ENCODE assay signal across 10 cellular contexts in genomic region chr5:73280821-73281746, GRCh38.
A peak's percentile ranks its signal among the peaks of the same experiment; 100 is the strongest.
DNase-seq lines count a peak whose midpoint lies in the region; ATAC-seq, FAIRE-seq and TF ChIP-seq lines count a peak whose summit lies in the region.
"Had no signal": no experiment of that assay in that cellular context is flagged by ENCODE, and none has a peak within 500 bp of the region (broad histone marks: within the 10 kb centered on the region; RNA-seq: fewer than 3 reads in every experiment).

No MANE protein-coding gene starts in this region.

- no peaks in the 10 kb centered on the region for H3K9me3 Mint-ChIP-seq in immature natural killer cell

- H3K4me3 ChIP-seq in endocrine pancreas (ENCODE audit: control insufficient read depth, insufficient read depth, low read length) (peak overlapping the region; percentile 22), small intestine (ENCODE audit: low read depth in 1 of 2, low read length in 2 of 2) (no peak overlapping the region)

- FAIRE-seq in small intestine (lab: Jason Lieb, UNC): no peak

- no peaks in the 10 kb centered on the region for H3K36me3 Mint-ChIP-seq in immature natural killer cell

- H3K9ac ChIP-seq in endocrine pancreas (ENCODE audit: control insufficient read depth, insufficient read depth, low read length): no peak overlapping the region

- no peak overlapping the region for H3K27ac Mint-ChIP-seq in immature natural killer cell

- 29 to 43% (median 31%) methylated on average over 20 of the region's 20 CpGs for WGBS in small intestine, 3 donors

- H3K9me3 ChIP-seq in endocrine pancreas (ENCODE audit: control insufficient read depth, low read length) (no peaks in the 10 kb centered on the region), small intestine (ENCODE audit: control insufficient read depth, low read depth) (no peaks in the 10 kb centered on the region)

- peaks cover 10 to 12% (median 11%) of the 10 kb centered on the region in 3 donors for H3K27me3 Mint-ChIP-seq in immature natural killer cell (ENCODE audit: low read depth in 3 of 3)

- ATAC-seq in HG03571 (IDR thresholded peaks at IDR 0.05; ENCODE audit: unreplicated experiment) (no peak), HG02970 (IDR thresholded peaks at IDR 0.05; ENCODE audit: low FRiP score, unreplicated experiment) (no peak)

- no peaks in the 10 kb centered on the region for H3K4me1 Mint-ChIP-seq in immature natural killer cell

- H3K4me1 ChIP-seq in endocrine pancreas (ENCODE audit: control insufficient read depth, insufficient read depth, low read length) (no peaks in the 10 kb centered on the region), small intestine (ENCODE audit: control insufficient read depth in 2 of 2, insufficient read depth in 1 of 2, low read depth in 1 of 2, low read length in 1 of 2) (no peaks in the 10 kb centered on the region)

- H3K36me3 ChIP-seq in endocrine pancreas (ENCODE audit: control insufficient read depth, insufficient read depth, low read length): no peaks in the 10 kb centered on the region
- H3K36me3 ChIP-seq in small intestine (ENCODE audit: control insufficient read depth in 2 of 2, insufficient read depth in 2 of 2, low read length in 2 of 2): no peaks in the 10 kb centered on the region

- CTCF ChIA-PET in HEK293T (lab: Yijun Ruan, JAX): interaction anchor here (2.2 kb wide), 1 partner anchor 65 kb away, joined by 5 read pairs; no protein-coding TSS in a partner anchor

- no peak overlapping the region for H3K27ac ChIP-seq in small intestine (ENCODE audit: low read depth in 1 of 2, low read length in 1 of 2)

- POLR2A ChIA-PET in HEK293T (lab: Yijun Ruan, JAX): no interaction called here

- DNase-seq in HEK293T (ENCODE audit: extremely low spot score) (peak; percentile 64), NCI-H510A (lab: John Stamatoyannopoulos, UW) (peak; percentile 34), small intestine (peak; percentile 67), NOMO-1 (lab: John Stamatoyannopoulos, UW; ENCODE audit: unreplicated experiment in 2 of 2) (no peak), immature natural killer cell (no peak)
- DNase-seq: central memory CD4-positive, alpha-beta T cell; nucleus accumbens had no signal

- H3K4me3 Mint-ChIP-seq in immature natural killer cell: no peak overlapping the region

- H3K27me3 ChIP-seq in endocrine pancreas (ENCODE audit: control insufficient read depth, insufficient read depth, low read length) (no peaks in the 10 kb centered on the region), small intestine (ENCODE audit: control insufficient read depth in 2 of 2, insufficient read depth in 2 of 2, low read length in 2 of 2) (peaks cover 0 to 3% of the 10 kb centered on the region in 2 donors)

TF ChIP-seq in HEK293T, 16 proteins besides CTCF, POLR2A, EP300 and RAD21:
- TF ChIP-seq, protein P1, sequence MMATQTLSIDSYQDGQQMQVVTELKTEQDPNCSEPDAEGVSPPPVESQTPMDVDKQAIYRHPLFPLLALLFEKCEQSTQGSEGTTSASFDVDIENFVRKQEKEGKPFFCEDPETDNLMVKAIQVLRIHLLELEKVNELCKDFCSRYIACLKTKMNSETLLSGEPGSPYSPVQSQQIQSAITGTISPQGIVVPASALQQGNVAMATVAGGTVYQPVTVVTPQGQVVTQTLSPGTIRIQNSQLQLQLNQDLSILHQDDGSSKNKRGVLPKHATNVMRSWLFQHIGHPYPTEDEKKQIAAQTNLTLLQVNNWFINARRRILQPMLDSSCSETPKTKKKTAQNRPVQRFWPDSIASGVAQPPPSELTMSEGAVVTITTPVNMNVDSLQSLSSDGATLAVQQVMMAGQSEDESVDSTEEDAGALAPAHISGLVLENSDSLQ (IDR thresholded peaks at IDR 0.05): peak; percentile 65
- TF ChIP-seq LEF1 (IDR thresholded peaks at IDR 0.05; ENCODE audit: borderline replicate concordance): no peak

Comparison
In these comparisons a context has a peak if more than half of its experiments do, and no peak if none do; other contexts are left out.
1. DNase-seq: peak in HEK293T (single experiment), NCI-H510A (single experiment) and small intestine (single experiment); none in NOMO-1 (0 of 2) and immature natural killer cell (0 of 3).